In the genomic region with DNA sequence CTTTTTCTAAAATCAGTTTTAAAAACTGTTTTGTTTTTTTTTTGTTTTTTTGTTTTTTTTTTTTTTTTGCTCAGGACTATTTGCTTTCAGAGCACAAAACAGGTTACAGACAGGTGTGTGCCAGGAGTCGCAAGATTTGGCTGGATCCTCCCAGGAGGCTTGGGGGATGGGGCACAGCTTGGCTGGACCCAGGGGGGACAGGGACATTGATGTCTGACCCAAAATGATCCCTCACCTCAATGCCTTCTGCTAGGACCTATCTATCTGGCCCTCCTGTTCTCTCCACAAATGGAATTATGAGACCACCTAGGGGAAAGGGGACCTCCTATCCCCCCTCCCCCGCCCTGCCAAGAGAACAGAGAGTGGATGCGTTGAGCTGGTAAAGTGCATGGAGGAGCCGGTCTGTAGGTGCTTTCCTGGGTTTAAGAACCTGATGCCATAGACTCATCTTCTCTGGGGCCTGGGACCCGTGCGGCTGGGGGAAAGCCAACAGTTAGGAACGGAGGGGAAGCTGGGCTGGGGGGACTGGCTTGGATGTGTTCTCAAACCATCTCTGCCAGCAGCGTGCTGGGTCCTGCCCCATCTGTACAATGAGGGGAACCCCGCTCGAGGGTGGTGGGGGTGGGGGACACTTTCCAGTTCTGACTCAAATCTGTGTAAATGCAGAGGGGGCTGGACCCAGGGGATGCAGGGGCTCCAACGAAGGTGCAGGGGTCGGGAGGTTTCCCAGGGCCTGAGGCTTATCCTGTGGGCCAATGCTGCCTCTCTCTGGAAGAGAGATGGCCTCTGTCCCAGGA, we compare ENCODE assay signal across 15 cellular contexts. TPM values are rescaled to one million over a fixed set of nuclear protein-coding genes. Genes with fewer than 3 reads are reported as not detected.
DNase-seq lines count a peak whose midpoint lies in the region; ATAC-seq and TF ChIP-seq lines count a peak whose summit lies in the region.
"Had no signal": no experiment of that assay in that cellular context is flagged by ENCODE, and none has a peak within 500 bp of the region (broad histone marks: within the 10 kb centered on the region; RNA-seq: fewer than 3 reads in every experiment).

No MANE protein-coding gene starts in this region.

- H3K27me3 Mint-ChIP-seq in activated CD8-positive, alpha-beta memory T cell treated with anti-CD3 and anti-CD28 coated beads, Interleukin-2, amount 10 ng/mL, durations not matched to agents 7 days and 5 days = no peaks in the 10 kb centered on the region

- no peak overlapping the region for H3K4me3 ChIP-seq in GM12865 (ENCODE audit: low read depth, low read length)
- H3K4me3 ChIP-seq: heart right ventricle, left ventricle myocardium inferior, skin epidermis had no signal

- CTCF ChIA-PET in activated CD8-positive, alpha-beta memory T cell treated with anti-CD3 and anti-CD28 coated beads, Interleukin-2, amount 10 ng/mL, durations not matched to agents 7 days and 5 days (lab: Charles Lee) = interaction anchor here (0.6 to 1.4 kb wide), 4 partner anchors 10 to 246 kb away, joined by 3 to 6 read pairs (median 3); no protein-coding TSS in a partner anchor

- DNase-seq in AG20443 (ENCODE audit: low spot score) = peak; percentile 3
- peak; percentile 65 for DNase-seq in GM12865 (ENCODE audit: low read depth)
- peak; percentile 50 for DNase-seq in activated CD8-positive, alpha-beta memory T cell treated with anti-CD3 and anti-CD28 coated beads, Interleukin-2, amount 10 ng/mL, durations not matched to agents 7 days and 5 days
- DNase-seq in mesenteric fat pad (ENCODE audit: low spot score) = peak; percentile 45
- no peak for DNase-seq in stimulated activated naive CD4-positive, alpha-beta T cell treated with Interleukin-2 at 50 U/mL for 16 hours (lab: John Stamatoyannopoulos, UW)
- DNase-seq in NCI-H226 = no peak
- DNase-seq in substantia nigra (lab: John Stamatoyannopoulos, UW) = no peak
- no peak for DNase-seq in GM20000 (ENCODE audit: low spot score)
- DNase-seq: heart right ventricle, Karpas-422, left ventricle myocardium inferior, NCI-H1930, OCI-M1 had no signal

- ATAC-seq in activated CD8-positive, alpha-beta memory T cell treated with anti-CD3 and anti-CD28 coated beads, Interleukin-2, amount 10 ng/mL, durations not matched to agents 7 days and 5 days = no peak
- ATAC-seq: heart right ventricle had no signal

- peaks cover 25% of the 10 kb centered on the region for H3K4me1 Mint-ChIP-seq in activated CD8-positive, alpha-beta memory T cell treated with anti-CD3 and anti-CD28 coated beads, Interleukin-2, amount 10 ng/mL, durations not matched to agents 7 days and 5 days

- no peak overlapping the region for H3K27ac ChIP-seq in substantia nigra (ENCODE audit: low read depth, low read length, poor library complexity, severe bottlenecking)
- H3K27ac ChIP-seq: heart right ventricle, left ventricle myocardium inferior, skin epidermis had no signal

- H3K36me3 Mint-ChIP-seq in activated CD8-positive, alpha-beta memory T cell treated with anti-CD3 and anti-CD28 coated beads, Interleukin-2, amount 10 ng/mL, durations not matched to agents 7 days and 5 days = peaks cover 40% of the 10 kb centered on the region

- peak overlapping the region; percentile 61 for H3K27ac Mint-ChIP-seq in activated CD8-positive, alpha-beta memory T cell treated with anti-CD3 and anti-CD28 coated beads, Interleukin-2, amount 10 ng/mL, durations not matched to agents 7 days and 5 days

- no peak overlapping the region for H3K4me3 Mint-ChIP-seq in activated CD8-positive, alpha-beta memory T cell treated with anti-CD3 and anti-CD28 coated beads, Interleukin-2, amount 10 ng/mL, durations not matched to agents 7 days and 5 days

- TF ChIP-seq CTCF in GM12865 (IDR thresholded peaks at IDR 0.05; ENCODE audit: insufficient read depth, low read depth, low read length, missing control alignments) (no peak), GM20000 (IDR thresholded peaks at IDR 0.05; ENCODE audit: extremely low read depth, missing control alignments) (no peak)

- no peaks in the 10 kb centered on the region for H3K9me3 Mint-ChIP-seq in activated CD8-positive, alpha-beta memory T cell treated with anti-CD3 and anti-CD28 coated beads, Interleukin-2, amount 10 ng/mL, durations not matched to agents 7 days and 5 days (ENCODE audit: low read depth)

RNA-seq across cellular contexts. Expression of a gene that starts 28.9 kb away (rescaled TPM):
- total RNA-seq in activated CD8-positive, alpha-beta memory T cell treated with anti-CD3 and anti-CD28 coated beads, Interleukin-2, amount 10 ng/mL, durations not matched to agents 7 days and 5 days = 100 to 1,000 TPM; 224 to 246 TPM
- total RNA-seq in mesenteric fat pad = 3.4 TPM
- total RNA-seq: epithelial cell of proximal tubule had no signal

Comparison
In these comparisons a context has a peak if more than half of its experiments do, and no peak if none do; other contexts are left out.
1. DNase-seq: peak in AG20443 (single experiment), GM12865 (single experiment), activated CD8-positive, alpha-beta memory T cell treated with anti-CD3 and anti-CD28 coated beads, Interleukin-2, amount 10 ng/mL, durations not matched to agents 7 days and 5 days (single experiment) and mesenteric fat pad (single experiment); none in stimulated activated naive CD4-positive, alpha-beta T cell treated with Interleukin-2 at 50 U/mL for 16 hours (single experiment), NCI-H226 (single experiment), substantia nigra (0 of 49) and GM20000 (single experiment).
2. RNA of a gene that starts 28.9 kb away (total RNA-seq): 224 to 246 TPM in activated CD8-positive, alpha-beta memory T cell treated with anti-CD3 and anti-CD28 coated beads, Interleukin-2, amount 10 ng/mL, durations not matched to agents 7 days and 5 days; 3.4 TPM in mesenteric fat pad (single experiment); every median in the first group is over 10 times any median in the second.